1 cellular context compared by ENCODE assay signal in the genomic region with DNA sequence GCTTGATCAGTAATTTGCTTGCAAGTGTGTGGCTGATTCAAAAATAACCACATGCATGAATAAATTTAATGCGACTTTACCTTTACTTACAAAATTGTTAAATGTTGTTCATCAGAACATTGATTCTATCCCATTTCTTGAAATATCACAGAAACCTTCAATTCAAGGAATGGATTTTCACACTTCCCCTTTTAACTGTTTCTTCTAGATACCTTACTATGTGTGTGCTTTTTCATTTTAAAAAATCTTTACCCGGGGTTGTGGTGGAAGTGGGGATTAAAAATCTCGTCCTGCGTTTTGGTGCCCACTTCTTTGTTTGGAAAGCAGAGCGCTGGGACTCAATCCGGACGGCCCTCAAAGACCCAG.
TF ChIP-seq lines count a peak whose summit lies in the region.

No MANE protein-coding gene starts in this region.

TF ChIP-seq in GM12878, 131 proteins besides CTCF, POLR2A, EP300 and RAD21 (continued from another document):
- TF ChIP-seq, protein P1, sequence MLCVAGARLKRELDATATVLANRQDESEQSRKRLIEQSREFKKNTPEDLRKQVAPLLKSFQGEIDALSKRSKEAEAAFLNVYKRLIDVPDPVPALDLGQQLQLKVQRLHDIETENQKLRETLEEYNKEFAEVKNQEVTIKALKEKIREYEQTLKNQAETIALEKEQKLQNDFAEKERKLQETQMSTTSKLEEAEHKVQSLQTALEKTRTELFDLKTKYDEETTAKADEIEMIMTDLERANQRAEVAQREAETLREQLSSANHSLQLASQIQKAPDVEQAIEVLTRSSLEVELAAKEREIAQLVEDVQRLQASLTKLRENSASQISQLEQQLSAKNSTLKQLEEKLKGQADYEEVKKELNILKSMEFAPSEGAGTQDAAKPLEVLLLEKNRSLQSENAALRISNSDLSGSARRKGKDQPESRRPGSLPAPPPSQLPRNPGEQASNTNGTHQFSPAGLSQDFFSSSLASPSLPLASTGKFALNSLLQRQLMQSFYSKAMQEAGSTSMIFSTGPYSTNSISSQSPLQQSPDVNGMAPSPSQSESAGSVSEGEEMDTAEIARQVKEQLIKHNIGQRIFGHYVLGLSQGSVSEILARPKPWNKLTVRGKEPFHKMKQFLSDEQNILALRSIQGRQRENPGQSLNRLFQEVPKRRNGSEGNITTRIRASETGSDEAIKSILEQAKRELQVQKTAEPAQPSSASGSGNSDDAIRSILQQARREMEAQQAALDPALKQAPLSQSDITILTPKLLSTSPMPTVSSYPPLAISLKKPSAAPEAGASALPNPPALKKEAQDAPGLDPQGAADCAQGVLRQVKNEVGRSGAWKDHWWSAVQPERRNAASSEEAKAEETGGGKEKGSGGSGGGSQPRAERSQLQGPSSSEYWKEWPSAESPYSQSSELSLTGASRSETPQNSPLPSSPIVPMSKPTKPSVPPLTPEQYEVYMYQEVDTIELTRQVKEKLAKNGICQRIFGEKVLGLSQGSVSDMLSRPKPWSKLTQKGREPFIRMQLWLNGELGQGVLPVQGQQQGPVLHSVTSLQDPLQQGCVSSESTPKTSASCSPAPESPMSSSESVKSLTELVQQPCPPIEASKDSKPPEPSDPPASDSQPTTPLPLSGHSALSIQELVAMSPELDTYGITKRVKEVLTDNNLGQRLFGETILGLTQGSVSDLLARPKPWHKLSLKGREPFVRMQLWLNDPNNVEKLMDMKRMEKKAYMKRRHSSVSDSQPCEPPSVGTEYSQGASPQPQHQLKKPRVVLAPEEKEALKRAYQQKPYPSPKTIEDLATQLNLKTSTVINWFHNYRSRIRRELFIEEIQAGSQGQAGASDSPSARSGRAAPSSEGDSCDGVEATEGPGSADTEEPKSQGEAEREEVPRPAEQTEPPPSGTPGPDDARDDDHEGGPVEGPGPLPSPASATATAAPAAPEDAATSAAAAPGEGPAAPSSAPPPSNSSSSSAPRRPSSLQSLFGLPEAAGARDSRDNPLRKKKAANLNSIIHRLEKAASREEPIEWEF (IDR thresholded peaks at IDR 0.05; ENCODE audit: insufficient replicate concordance, low read depth, low read length), result peak; percentile 27
- peak; percentile 12; the same call in 1 of the 2 replicates for TF ChIP-seq CBX5 (IDR thresholded peaks at IDR 0.05; ENCODE audit: low read depth)
- TF ChIP-seq ZZZ3 (IDR thresholded peaks at IDR 0.05; ENCODE audit: control insufficient read depth, insufficient read length, low read depth), result no peak
- TF ChIP-seq FOXK2 (IDR thresholded peaks at IDR 0.05), result no peak
- TF ChIP-seq HDGF (IDR thresholded peaks at IDR 0.05), result no peak
- 0 out of 2 replicates have a peak, but pooled peaks have one; percentile 2 for TF ChIP-seq CHD1 (IDR thresholded peaks at IDR 0.05; ENCODE audit: low read depth, low read length)
- peak; percentile 85 for TF ChIP-seq SPI1 (IDR thresholded peaks at IDR 0.05; ENCODE audit: borderline replicate concordance, insufficient read depth, low read depth, low read length)
- 0 out of 2 replicates have a peak, but pooled peaks have one; percentile 22 for TF ChIP-seq MEF2A (IDR thresholded peaks at IDR 0.05; ENCODE audit: insufficient read depth, low read depth, low read length)
- TF ChIP-seq, protein P2, sequence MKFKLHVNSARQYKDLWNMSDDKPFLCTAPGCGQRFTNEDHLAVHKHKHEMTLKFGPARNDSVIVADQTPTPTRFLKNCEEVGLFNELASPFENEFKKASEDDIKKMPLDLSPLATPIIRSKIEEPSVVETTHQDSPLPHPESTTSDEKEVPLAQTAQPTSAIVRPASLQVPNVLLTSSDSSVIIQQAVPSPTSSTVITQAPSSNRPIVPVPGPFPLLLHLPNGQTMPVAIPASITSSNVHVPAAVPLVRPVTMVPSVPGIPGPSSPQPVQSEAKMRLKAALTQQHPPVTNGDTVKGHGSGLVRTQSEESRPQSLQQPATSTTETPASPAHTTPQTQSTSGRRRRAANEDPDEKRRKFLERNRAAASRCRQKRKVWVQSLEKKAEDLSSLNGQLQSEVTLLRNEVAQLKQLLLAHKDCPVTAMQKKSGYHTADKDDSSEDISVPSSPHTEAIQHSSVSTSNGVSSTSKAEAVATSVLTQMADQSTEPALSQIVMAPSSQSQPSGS (IDR thresholded peaks at IDR 0.05; ENCODE audit: low read length), result peak; percentile 32; the same call in 1 of the 2 replicates
- peak; percentile 12; the same call in 1 of the 2 replicates for TF ChIP-seq RUNX3 (IDR thresholded peaks at IDR 0.05; ENCODE audit: low read length)
- TF ChIP-seq, protein P3, sequence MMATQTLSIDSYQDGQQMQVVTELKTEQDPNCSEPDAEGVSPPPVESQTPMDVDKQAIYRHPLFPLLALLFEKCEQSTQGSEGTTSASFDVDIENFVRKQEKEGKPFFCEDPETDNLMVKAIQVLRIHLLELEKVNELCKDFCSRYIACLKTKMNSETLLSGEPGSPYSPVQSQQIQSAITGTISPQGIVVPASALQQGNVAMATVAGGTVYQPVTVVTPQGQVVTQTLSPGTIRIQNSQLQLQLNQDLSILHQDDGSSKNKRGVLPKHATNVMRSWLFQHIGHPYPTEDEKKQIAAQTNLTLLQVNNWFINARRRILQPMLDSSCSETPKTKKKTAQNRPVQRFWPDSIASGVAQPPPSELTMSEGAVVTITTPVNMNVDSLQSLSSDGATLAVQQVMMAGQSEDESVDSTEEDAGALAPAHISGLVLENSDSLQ (IDR thresholded peaks at IDR 0.05), result no peak
